In genomic region chr5:140700177-140701144, GRCh38 we compare ENCODE assay signal across 8 cellular contexts. TPM values are rescaled to one million over a fixed set of nuclear protein-coding genes. Genes with fewer than 3 reads are reported as not detected.
A peak's percentile ranks its signal among the peaks of the same experiment; 100 is the strongest.
DNase-seq lines count a peak whose midpoint lies in the region; ATAC-seq lines count a peak whose summit lies in the region.

TSS of gene ZMAT2 (plus strand) at chr5:140700447. CDS start at chr5:140700461, 14 bp downstream.

- H3K27ac Mint-ChIP-seq in effector memory CD8-positive, alpha-beta T cell, result peak within 1 kb of the TSS; percentile 97 to 99

- peak; percentile 98 for ATAC-seq in GM21360 (IDR thresholded peaks at IDR 0.05; ENCODE audit: unreplicated experiment)
- ATAC-seq in effector memory CD8-positive, alpha-beta T cell (replicated peaks), result peak; percentile 97

- H3K4me1 Mint-ChIP-seq in effector memory CD8-positive, alpha-beta T cell (ENCODE audit: low read depth in 2 of 2), result peaks cover 17 to 25% of the 10 kb centered on the region in 2 donors

- peak within 1 kb of the TSS; percentile 98 to 99 for H3K4me3 Mint-ChIP-seq in effector memory CD8-positive, alpha-beta T cell

- H3K9me3 Mint-ChIP-seq in effector memory CD8-positive, alpha-beta T cell, result no peaks in the 10 kb centered on the region

- H3K36me3 Mint-ChIP-seq in effector memory CD8-positive, alpha-beta T cell (ENCODE audit: insufficient read depth), result peaks cover 71% of the 10 kb centered on the region

- H3K27me3 Mint-ChIP-seq in effector memory CD8-positive, alpha-beta T cell, result no peaks in the 10 kb centered on the region

- DNase-seq in COLO668 (lab: John Stamatoyannopoulos, UW; ENCODE audit: unreplicated experiment), result peak; percentile 86
- peak; percentile 94 for DNase-seq in HT1080 (ENCODE audit: low read depth)
- peak; percentile 99 for DNase-seq in NOMO-1 treated with DMSO at 0.1 percent for 48 hours (lab: John Stamatoyannopoulos, UW; ENCODE audit: unreplicated experiment)
- peak; percentile 85 to 91 for DNase-seq in activated CD8-positive, alpha-beta memory T cell treated with anti-CD3 and anti-CD28 coated beads for 4 hours (ENCODE audit: low read depth in 2 of 2)
- DNase-seq in effector memory CD8-positive, alpha-beta T cell, result peak; percentile 91 to 92 (median 91)
- DNase-seq in medulla oblongata (ENCODE audit: extremely low spot score), result peak; percentile 99
- DNase-seq in stimulated activated CD8-positive, alpha-beta memory T cell treated with anti-CD3 and anti-CD28 coated beads, Interleukin-12 subunit alpha, Interleukin-12 subunit beta, amount 100 ng/mL, for 1 hour (ENCODE audit: low read depth), result peak; percentile 91

RNA-seq across cellular contexts. Expression of gene ZMAT2, which starts in this region (rescaled TPM):
- 22.9 and 24.3 TPM in 2 replicates for total RNA-seq in HT1080 (2014; rRNA removed; shearing (Covaris generic))
- polyA plus RNA-seq in HT1080 (2015; cell fraction: cytosol; rRNA removed), result 39.0 and 39.5 TPM in 2 replicates
- polyA plus RNA-seq in HT1080 (2015; cell fraction: nucleus; rRNA removed), result 31.4 and 35.6 TPM in 2 replicates

Comparison
In these comparisons a context has a peak if more than half of its experiments do, and no peak if none do; other contexts are left out.
1. Peak in every context shown above with its lines: DNase-seq and ATAC-seq.